In genomic region chr11:65644837-65645236, GRCh38 we compare ENCODE assay signal across 19 cellular contexts. TPM values are rescaled to one million over a fixed set of nuclear protein-coding genes. Genes with fewer than 3 reads are reported as not detected.
DNase-seq lines count a peak whose midpoint lies in the region; ATAC-seq, FAIRE-seq and TF ChIP-seq lines count a peak whose summit lies in the region.
"Had no signal": no experiment of that assay in that cellular context is flagged by ENCODE, and none has a peak within 500 bp of the region (broad histone marks: within the 10 kb centered on the region; RNA-seq: fewer than 3 reads in every experiment).

No MANE protein-coding gene starts in this region.

- no peak overlapping the region for H3K18ac ChIP-seq in H1 (ENCODE audit: extremely low read depth, low read length)

- H2BK5ac ChIP-seq in H1 (ENCODE audit: low read depth, low read length) = 0 out of 2 replicates have a peak overlapping the region, but pooled peaks have one; percentile 39

- H4K91ac ChIP-seq in H1 (replicated peaks; ENCODE audit: insufficient read length, low read length) = no peak overlapping the region

- no peaks in the 10 kb centered on the region for H3K9me3 Mint-ChIP-seq in CD8-positive, alpha-beta memory T cell
- no peaks in the 10 kb centered on the region for H3K9me3 Mint-ChIP-seq in IgD-negative memory B cell
- no peaks in the 10 kb centered on the region for H3K9me3 Mint-ChIP-seq in activated T-helper 1 cell treated with anti-CD3 and anti-CD28 coated beads, Interleukin-12 subunit alpha, Interleukin-12 subunit beta, Interleukin-2, Interleukin-4 antibody, amounts not matched to agents 30 ng/mL and 10 ng/mL and 1 ng/mL, durations not matched to agents 14 hours and 24 hours and 36 hours
- H3K9me3 Mint-ChIP-seq: CD4-positive, alpha-beta T cell; GM23338 had no signal

- no peak for TF ChIP-seq RAD21 in H1 (IDR thresholded peaks at IDR 0.05 in 1 of 2, conservative IDR thresholded peaks at IDR 0.05 in 1 of 2; ENCODE audit: low read depth in 2 of 2, low read length in 2 of 2)

- no peak overlapping the region for H4K5ac ChIP-seq in H1 (ENCODE audit: insufficient read length, low read depth, low read length)

- H3K4me1 ChIP-seq in CD8-positive, alpha-beta memory T cell (ENCODE audit: insufficient read depth, low read length) = peaks cover 41% of the 10 kb centered on the region
- peaks cover 0 to 21% (median 14%) of the 10 kb centered on the region in 4 experiments; a peak in 6 of 7 replicates for H3K4me1 ChIP-seq in H1 (replicated peaks in 1 of 4; ENCODE audit: control insufficient read depth in 3 of 4, insufficient read depth in 4 of 4, low read length in 3 of 4)
- H3K4me1 ChIP-seq in spleen = peaks cover 23 to 92% (median 59%) of the 10 kb centered on the region in 6 donors

- peaks cover 0 to 77% (median 9%) of the 10 kb centered on the region in 3 donors for H3K36me3 Mint-ChIP-seq in CD8-positive, alpha-beta memory T cell
- peaks cover 4% of the 10 kb centered on the region for H3K36me3 Mint-ChIP-seq in IgD-negative memory B cell
- H3K36me3 Mint-ChIP-seq in activated T-helper 1 cell treated with anti-CD3 and anti-CD28 coated beads, Interleukin-12 subunit alpha, Interleukin-12 subunit beta, Interleukin-2, Interleukin-4 antibody, amounts not matched to agents 30 ng/mL and 10 ng/mL and 1 ng/mL, durations not matched to agents 14 hours and 24 hours and 36 hours (ENCODE audit: low read depth) = peaks cover 31% of the 10 kb centered on the region

- no peak overlapping the region for H3K4me2 ChIP-seq in H1 (ENCODE audit: insufficient read depth in 1 of 2, low read depth in 2 of 2, low read length in 2 of 2)

- no peak overlapping the region for H4K8ac ChIP-seq in H1 (ENCODE audit: extremely low read depth, insufficient read depth, low read length)

- no peak overlapping the region for H2BK15ac ChIP-seq in H1 (ENCODE audit: low read length)

- H3K4me3 ChIP-seq in CD8-positive, alpha-beta memory T cell (ENCODE audit: low read length) = no peak overlapping the region
- H3K4me3 ChIP-seq in H1 (ENCODE audit: extremely low read depth in 1 of 4, insufficient read depth in 2 of 4, low read depth in 3 of 4, low read length in 4 of 4) (no peak overlapping the region), spleen (no peak overlapping the region)
- H3K4me3 ChIP-seq: GM23338 had no signal

- no peaks in the 10 kb centered on the region for H3K9me3 ChIP-seq in CD8-positive, alpha-beta memory T cell (ENCODE audit: low read length)
- H3K9me3 ChIP-seq in H1 (ENCODE audit: insufficient read depth in 2 of 2, low read depth in 1 of 2, low read length in 1 of 2) (no peaks in the 10 kb centered on the region), spleen (no peaks in the 10 kb centered on the region)

- no peak for TF ChIP-seq CTCF in H1 (IDR thresholded peaks at IDR 0.05; ENCODE audit: control extremely low read depth in 1 of 3, insufficient read depth in 1 of 3, low read depth in 1 of 3, low read length in 3 of 3)
- no peak for TF ChIP-seq CTCF in spleen (IDR thresholded peaks at IDR 0.05 in 8 of 11, conservative IDR thresholded peaks at IDR 0.05 in 3 of 11)

- no peak overlapping the region for H2BK12ac ChIP-seq in H1 (ENCODE audit: low read depth, low read length)

- POLR2A ChIA-PET in CD8-positive, alpha-beta memory T cell (lab: Charles Lee) = interaction anchor here (1.2 kb wide), 1 partner anchor 12 kb away, joined by 3 read pairs; no protein-coding TSS in a partner anchor
- POLR2A ChIA-PET in H1 (lab: Charles Lee; ENCODE audit: partially characterized antibody) = interaction anchor here (0.9 to 7.5 kb wide), 7 partner anchors 8 to 523 kb away, joined by 3 to 58 read pairs (median 5); partner anchors contain the start of genes FAU, MRPL49 and RELA

- intact Hi-C loops in spleen (cut with DNase I; ENCODE audit: low total_unique reads) = no loop called here
- intact Hi-C loops in activated T-helper 1 cell treated with anti-CD3 and anti-CD28 coated beads, Interleukin-12 subunit alpha, Interleukin-12 subunit beta, Interleukin-2, Interleukin-4 antibody, amounts not matched to agents 30 ng/mL and 10 ng/mL and 1 ng/mL, durations not matched to agents 14 hours and 24 hours and 36 hours (cut with micrococcal nuclease) = no loop called here

- peaks cover 0 to 13% of the 10 kb centered on the region in 2 experiments for H4K20me1 ChIP-seq in H1 (replicated peaks in 1 of 2; ENCODE audit: control insufficient read depth in 1 of 2, insufficient read depth in 2 of 2, low read length in 2 of 2)

- H3K27me3 ChIP-seq in CD8-positive, alpha-beta memory T cell (ENCODE audit: insufficient read depth, low read length, poor library complexity, severe bottlenecking) = no peaks in the 10 kb centered on the region
- H3K27me3 ChIP-seq in H1 (replicated peaks in 1 of 4; ENCODE audit: control insufficient read depth in 3 of 4, extremely low read depth in 1 of 4, insufficient read depth in 3 of 4, low read length in 3 of 4) (peaks cover 0 to 8% (median 2%) of the 10 kb centered on the region in 4 experiments; a peak in 3 of 7 replicates), spleen (replicated peaks in 1 of 7) (no peaks in the 10 kb centered on the region)

- H3K79me2 ChIP-seq in H1 (ENCODE audit: control insufficient read depth in 1 of 2, insufficient read depth in 2 of 2, low read length in 2 of 2) = no peaks in the 10 kb centered on the region

- peaks cover 0 to 3% of the 10 kb centered on the region in 2 donors for H3K27me3 Mint-ChIP-seq in CD8-positive, alpha-beta memory T cell
- no peaks in the 10 kb centered on the region for H3K27me3 Mint-ChIP-seq in IgD-negative memory B cell
- no peaks in the 10 kb centered on the region for H3K27me3 Mint-ChIP-seq in activated T-helper 1 cell treated with anti-CD3 and anti-CD28 coated beads, Interleukin-12 subunit alpha, Interleukin-12 subunit beta, Interleukin-2, Interleukin-4 antibody, amounts not matched to agents 30 ng/mL and 10 ng/mL and 1 ng/mL, durations not matched to agents 14 hours and 24 hours and 36 hours (ENCODE audit: insufficient read depth)
- H3K27me3 Mint-ChIP-seq: CD4-positive, alpha-beta T cell had no signal

- no peak overlapping the region for H3K9ac ChIP-seq in H1 (replicated peaks in 1 of 4; ENCODE audit: extremely low read depth in 1 of 4, low read depth in 3 of 4, low read length in 3 of 4)

- H3K23ac ChIP-seq in H1 (ENCODE audit: insufficient read length) = no peak overlapping the region

- no peak overlapping the region for H3K27ac ChIP-seq in CD8-positive, alpha-beta memory T cell (ENCODE audit: low read depth, low read length)
- H3K27ac ChIP-seq in H1 (ENCODE audit: low read depth, low read length) (no peak overlapping the region), spleen (peak overlapping the region in 3 of 8 donors; percentile 95 to 99 (median 99))

- H3K14ac ChIP-seq in H1 (ENCODE audit: insufficient read length) = no peak overlapping the region

- CTCF ChIA-PET in CD8-positive, alpha-beta memory T cell (lab: Charles Lee) = interaction anchor here (0.7 to 0.8 kb wide), 2 partner anchors 12 to 104 kb away, joined by 3 read pairs; no protein-coding TSS in a partner anchor
- CTCF ChIA-PET in H1 (lab: Charles Lee; ENCODE audit: partially characterized antibody) = interaction anchor here (0.8 to 1.9 kb wide), 5 partner anchors 11 to 98 kb away, joined by 3 to 4 read pairs (median 3); no protein-coding TSS in a partner anchor

- DNase-seq in CD8-positive, alpha-beta memory T cell = no peak
- DNase-seq in H1 (ENCODE audit: low read depth in 1 of 2, low spot score in 2 of 2) = no peak
- DNase-seq in spleen = peak; percentile 74
- no peak for DNase-seq in activated T-helper 1 cell treated with anti-CD3 and anti-CD28 coated beads, Interleukin-12 subunit alpha, Interleukin-12 subunit beta, Interleukin-2, Interleukin-4 antibody, amounts not matched to agents 30 ng/mL and 10 ng/mL and 1 ng/mL, durations not matched to agents 14 hours and 24 hours and 36 hours (ENCODE audit: low spot score)
- no peak for DNase-seq in DMS79 (lab: John Stamatoyannopoulos, UW)
- DNase-seq: ACHN; AML-193; CD4-positive, alpha-beta T cell; DMS79 treated with DMSO at 0.1 percent for 48 hours; Kasumi-1; MM.1S; NCI-H1092 treated with DMSO at 0.1 percent for 48 hours; NCI-H1694; NCI-H524 had no signal

- peak overlapping the region in 2 of 7 donors; percentile 54 to 86 for H3K4me3 Mint-ChIP-seq in CD8-positive, alpha-beta memory T cell
- H3K4me3 Mint-ChIP-seq in IgD-negative memory B cell = peak overlapping the region in 2 of 4 donors; percentile 39 to 85
- H3K4me3 Mint-ChIP-seq in activated T-helper 1 cell treated with anti-CD3 and anti-CD28 coated beads, Interleukin-12 subunit alpha, Interleukin-12 subunit beta, Interleukin-2, Interleukin-4 antibody, amounts not matched to agents 30 ng/mL and 10 ng/mL and 1 ng/mL, durations not matched to agents 14 hours and 24 hours and 36 hours = no peak overlapping the region

- no peak overlapping the region for H3K56ac ChIP-seq in H1 (replicated peaks; ENCODE audit: insufficient read length, low read depth, low read length)

- no peak for TF ChIP-seq POLR2A in H1 (IDR thresholded peaks at IDR 0.05; ENCODE audit: control extremely low read depth in 1 of 2, low read depth in 2 of 2, low read length in 2 of 2)
- no peak for TF ChIP-seq POLR2A in spleen (IDR thresholded peaks at IDR 0.05)

- WGBS in H1 (ENCODE audit: extremely low coverage in 1 of 2, insufficient coverage in 1 of 2, insufficient read length in 1 of 2, insufficient replicate concordance in 2 of 2, low coverage in 1 of 2, low lambda C conversion rate in 2 of 2, missing lambda C conversion rate in 1 of 2), 2 experiments = 88% methylated on average over 11 of the region's 11 CpGs; no CpG with 5 or more reads in 1 of the 2 experiments
- WGBS in spleen, 5 donors = 86 to 94% (median 89%) methylated on average over 8 to 11 of the region's 11 CpGs

- H3K4ac ChIP-seq in H1 (replicated peaks; ENCODE audit: insufficient read length, low read depth, low read length) = no peak overlapping the region

- no peak for ATAC-seq in HG02884 (IDR thresholded peaks at IDR 0.05; ENCODE audit: unreplicated experiment)
- ATAC-seq: Right ventricle myocardium inferior had no signal

- H2AK5ac ChIP-seq in H1 (ENCODE audit: low read depth, low read length) = no peak overlapping the region

- H2AFZ ChIP-seq in H1 (ENCODE audit: low read length) = no peak overlapping the region
- H2AFZ ChIP-seq: GM23338 had no signal

- peaks cover 23 to 40% (median 30%) of the 10 kb centered on the region in 3 donors for H3K4me1 Mint-ChIP-seq in CD8-positive, alpha-beta memory T cell
- H3K4me1 Mint-ChIP-seq in IgD-negative memory B cell = peaks cover 4 to 15% (median 5%) of the 10 kb centered on the region in 3 donors
- H3K4me1 Mint-ChIP-seq in activated T-helper 1 cell treated with anti-CD3 and anti-CD28 coated beads, Interleukin-12 subunit alpha, Interleukin-12 subunit beta, Interleukin-2, Interleukin-4 antibody, amounts not matched to agents 30 ng/mL and 10 ng/mL and 1 ng/mL, durations not matched to agents 14 hours and 24 hours and 36 hours (ENCODE audit: low read depth) = peaks cover 23% of the 10 kb centered on the region

- H3K36me3 ChIP-seq in CD8-positive, alpha-beta memory T cell (ENCODE audit: insufficient read depth, low read length) = peaks cover 53% of the 10 kb centered on the region
- H3K36me3 ChIP-seq in H1 (ENCODE audit: control insufficient read depth in 2 of 4, insufficient read depth in 4 of 4, low read length in 3 of 4) (no peaks in the 10 kb centered on the region; a peak in 1 of 8 replicates), spleen (peaks cover 10 to 92% (median 82%) of the 10 kb centered on the region in 6 donors)

- no peaks in the 10 kb centered on the region; the same call in 1 of the 2 replicates for H3K79me1 ChIP-seq in H1 (ENCODE audit: low read depth, low read length)

- peaks cover 11% of the 10 kb centered on the region; the same call in 1 of the 2 replicates for H3K23me2 ChIP-seq in H1 (ENCODE audit: low read depth, low read length)

- no peak overlapping the region for H2BK120ac ChIP-seq in H1 (replicated peaks; ENCODE audit: low read depth, low read length)

- H2BK20ac ChIP-seq in H1 (ENCODE audit: low read length) = no peak overlapping the region

- no peak for FAIRE-seq in H1 (lab: Jason Lieb, UNC)

- TF ChIP-seq EP300 in H1 (IDR thresholded peaks at IDR 0.05; ENCODE audit: borderline replicate concordance in 1 of 2, low read depth in 2 of 2, low read length in 2 of 2) = no peak

- peak overlapping the region in 5 of 8 donors; percentile 63 to 100 (median 82) for H3K27ac Mint-ChIP-seq in CD8-positive, alpha-beta memory T cell
- H3K27ac Mint-ChIP-seq in IgD-negative memory B cell = peak overlapping the region; percentile 31 to 98 (median 76)
- no peak overlapping the region for H3K27ac Mint-ChIP-seq in activated T-helper 1 cell treated with anti-CD3 and anti-CD28 coated beads, Interleukin-12 subunit alpha, Interleukin-12 subunit beta, Interleukin-2, Interleukin-4 antibody, amounts not matched to agents 30 ng/mL and 10 ng/mL and 1 ng/mL, durations not matched to agents 14 hours and 24 hours and 36 hours
- H3K27ac Mint-ChIP-seq: GM23338 had no signal

RNA-seq across cellular contexts. Expression of gene SIPA1, which starts 6.9 kb away (rescaled TPM):
- 100 to 1,000 TPM; 111 to 123 TPM for total RNA-seq in CD8-positive, alpha-beta memory T cell
- 335 TPM for polyA plus RNA-seq in CD8-positive, alpha-beta memory T cell
- 253 TPM for polyA plus RNA-seq in IgD-negative memory B cell
- 67.5 and 72.2 TPM in 2 replicates for total RNA-seq in H1 (2021; fragmentation: NEBNext Ultra II Directional; extraction: Animal tissue kit (Norgen Biotek cat#: 25700))
- 35.3 and 59.2 TPM in 2 replicates for polyA plus RNA-seq in H1 (2011; rRNA removed)
- 35.5 TPM for polyA plus RNA-seq in H1 (2011; cell fraction: cytosol; rRNA removed)
- polyA plus RNA-seq in H1 (2011; cell fraction: nucleus; rRNA removed) = 111 TPM
- 26.3 to 53.9 TPM (median 48.6 TPM) in 4 replicates for polyA plus RNA-seq in H1 (2012, experiment 1 of 2)
- polyA plus RNA-seq in H1 (2012, experiment 2 of 2) = 37.6 TPM
- polyA plus RNA-seq in H1 (2013, experiment 1 of 2) = 74.5 TPM
- 69.1 TPM for polyA plus RNA-seq in H1 (2013, experiment 2 of 2)
- polyA minus RNA-seq in H1 (2011; rRNA and poly(A)+ RNA removed) = 17.6 and 30.3 TPM in 2 replicates
- 39.3 TPM for polyA minus RNA-seq in H1 (2011; cell fraction: cytosol; rRNA and poly(A)+ RNA removed)
- polyA minus RNA-seq in H1 (2011; cell fraction: nucleus; rRNA and poly(A)+ RNA removed) = 48.9 TPM
- 100 to 1,000 TPM; 167 to 308 (median 255) TPM for total RNA-seq in spleen
- 100 to 1,000 TPM; 269 to 423 (median 327) TPM for polyA plus RNA-seq in spleen
- total RNA-seq in activated T-helper 1 cell treated with anti-CD3 and anti-CD28 coated beads, Interleukin-12 subunit alpha, Interleukin-12 subunit beta, Interleukin-2, Interleukin-4 antibody, amounts not matched to agents 30 ng/mL and 10 ng/mL and 1 ng/mL, durations not matched to agents 14 hours and 24 hours and 36 hours = 117 and 130 TPM in 2 replicates

RNA-seq across cellular contexts. Expression of gene RELA, which starts 17.9 kb away (rescaled TPM):
- total RNA-seq in CD8-positive, alpha-beta memory T cell = 10 to 100 TPM; 87.3 to 89.7 TPM
- 76.0 TPM for polyA plus RNA-seq in CD8-positive, alpha-beta memory T cell
- polyA plus RNA-seq in IgD-negative memory B cell = 66.7 TPM
- 25.5 and 27.5 TPM in 2 replicates for total RNA-seq in H1 (2021; fragmentation: NEBNext Ultra II Directional; extraction: Animal tissue kit (Norgen Biotek cat#: 25700))
- 21.9 and 28.8 TPM in 2 replicates for polyA plus RNA-seq in H1 (2011; rRNA removed)
- 13.3 TPM for polyA plus RNA-seq in H1 (2011; cell fraction: cytosol; rRNA removed)
- 67.2 TPM for polyA plus RNA-seq in H1 (2011; cell fraction: nucleus; rRNA removed)
- polyA plus RNA-seq in H1 (2012, experiment 1 of 2) = 22.2 to 30.9 TPM (median 25.1 TPM) in 4 replicates
- polyA plus RNA-seq in H1 (2012, experiment 2 of 2) = 24.7 TPM
- polyA plus RNA-seq in H1 (2013, experiment 1 of 2) = 23.9 TPM
- polyA plus RNA-seq in H1 (2013, experiment 2 of 2) = 22.6 TPM
- 20.0 and 30.6 TPM in 2 replicates for polyA minus RNA-seq in H1 (2011; rRNA and poly(A)+ RNA removed)
- polyA minus RNA-seq in H1 (2011; cell fraction: cytosol; rRNA and poly(A)+ RNA removed) = 13.8 TPM
- polyA minus RNA-seq in H1 (2011; cell fraction: nucleus; rRNA and poly(A)+ RNA removed) = 29.0 TPM
- total RNA-seq in spleen = 100 to 1,000 TPM in 1 of 7 donors, 10 to 100 TPM in 6; 68.2 to 115 (median 85.3) TPM
- polyA plus RNA-seq in spleen = 10 to 100 TPM; 25.8 to 43.0 (median 25.9) TPM
- total RNA-seq in activated T-helper 1 cell treated with anti-CD3 and anti-CD28 coated beads, Interleukin-12 subunit alpha, Interleukin-12 subunit beta, Interleukin-2, Interleukin-4 antibody, amounts not matched to agents 30 ng/mL and 10 ng/mL and 1 ng/mL, durations not matched to agents 14 hours and 24 hours and 36 hours = 102 and 104 TPM in 2 replicates

RNA-seq across cellular contexts. Expression of gene PCNX3, which starts 29.3 kb away (rescaled TPM):
- total RNA-seq in CD8-positive, alpha-beta memory T cell = 10 to 100 TPM; 46.4 to 53.1 TPM
- polyA plus RNA-seq in CD8-positive, alpha-beta memory T cell = 8.5 TPM
- polyA plus RNA-seq in IgD-negative memory B cell (6.8 TPM), H1 (2011; rRNA removed) (27.2 and 45.1 TPM in 2 replicates), spleen (10 to 100 TPM in 2 of 3 donors, 1 to 10 TPM in 1; 9.2 to 24.9 (median 17.7) TPM)
- total RNA-seq in H1 (2021; fragmentation: NEBNext Ultra II Directional; extraction: Animal tissue kit (Norgen Biotek cat#: 25700)) = 38.8 and 39.4 TPM in 2 replicates
- 17.7 TPM for polyA plus RNA-seq in H1 (2011; cell fraction: cytosol; rRNA removed)
- polyA plus RNA-seq in H1 (2011; cell fraction: nucleus; rRNA removed) = 108 TPM
- polyA plus RNA-seq in H1 (2012, experiment 1 of 2) = 19.0 to 39.6 TPM (median 33.1 TPM) in 4 replicates
- 28.8 TPM for polyA plus RNA-seq in H1 (2012, experiment 2 of 2)
- 26.5 TPM for polyA plus RNA-seq in H1 (2013, experiment 1 of 2)
- polyA plus RNA-seq in H1 (2013, experiment 2 of 2) = 26.0 TPM
- 26.2 and 30.5 TPM in 2 replicates for polyA minus RNA-seq in H1 (2011; rRNA and poly(A)+ RNA removed)
- 34.0 TPM for polyA minus RNA-seq in H1 (2011; cell fraction: cytosol; rRNA and poly(A)+ RNA removed)
- 46.0 TPM for polyA minus RNA-seq in H1 (2011; cell fraction: nucleus; rRNA and poly(A)+ RNA removed)
- 10 to 100 TPM; 38.6 to 51.3 (median 47.4) TPM for total RNA-seq in spleen
- total RNA-seq in activated T-helper 1 cell treated with anti-CD3 and anti-CD28 coated beads, Interleukin-12 subunit alpha, Interleukin-12 subunit beta, Interleukin-2, Interleukin-4 antibody, amounts not matched to agents 30 ng/mL and 10 ng/mL and 1 ng/mL, durations not matched to agents 14 hours and 24 hours and 36 hours = 55.0 and 55.2 TPM in 2 replicates

RNA-seq across cellular contexts. Expression of gene MAP3K11, which starts 30.8 kb away (rescaled TPM):
- total RNA-seq in CD8-positive, alpha-beta memory T cell = 10 to 100 TPM; 61.6 to 65.5 TPM
- 23.5 TPM for polyA plus RNA-seq in CD8-positive, alpha-beta memory T cell
- 26.5 TPM for polyA plus RNA-seq in IgD-negative memory B cell
- 44.6 and 48.4 TPM in 2 replicates for total RNA-seq in H1 (2021; fragmentation: NEBNext Ultra II Directional; extraction: Animal tissue kit (Norgen Biotek cat#: 25700))
- polyA plus RNA-seq in H1 (2011; rRNA removed) = 30.3 and 45.8 TPM in 2 replicates
- 27.4 TPM for polyA plus RNA-seq in H1 (2011; cell fraction: cytosol; rRNA removed)
- polyA plus RNA-seq in H1 (2011; cell fraction: nucleus; rRNA removed) = 44.3 TPM
- polyA plus RNA-seq in H1 (2012, experiment 1 of 2) = 33.6 to 39.5 TPM (median 37.5 TPM) in 4 replicates
- polyA plus RNA-seq in H1 (2012, experiment 2 of 2) = 31.2 TPM
- 28.0 TPM for polyA plus RNA-seq in H1 (2013, experiment 1 of 2)
- 25.0 TPM for polyA plus RNA-seq in H1 (2013, experiment 2 of 2)
- 17.7 and 26.1 TPM in 2 replicates for polyA minus RNA-seq in H1 (2011; rRNA and poly(A)+ RNA removed)
- polyA minus RNA-seq in H1 (2011; cell fraction: cytosol; rRNA and poly(A)+ RNA removed) = 28.2 TPM
- polyA minus RNA-seq in H1 (2011; cell fraction: nucleus; rRNA and poly(A)+ RNA removed) = 39.8 TPM
- total RNA-seq in spleen = 100 to 1,000 TPM in 3 of 7 donors, 10 to 100 TPM in 4; 93.5 to 158 (median 99.9) TPM
- polyA plus RNA-seq in spleen = 100 to 1,000 TPM in 1 of 3 donors, 10 to 100 TPM in 2; 29.4 to 109 (median 97.7) TPM
- total RNA-seq in activated T-helper 1 cell treated with anti-CD3 and anti-CD28 coated beads, Interleukin-12 subunit alpha, Interleukin-12 subunit beta, Interleukin-2, Interleukin-4 antibody, amounts not matched to agents 30 ng/mL and 10 ng/mL and 1 ng/mL, durations not matched to agents 14 hours and 24 hours and 36 hours = 103 and 106 TPM in 2 replicates

RNA-seq across cellular contexts. Expression of gene KCNK7, which starts 49.2 kb away (rescaled TPM):
- under 1 TPM; 0.59 to 0.64 TPM for total RNA-seq in CD8-positive, alpha-beta memory T cell
- polyA plus RNA-seq in CD8-positive, alpha-beta memory T cell = not detected
- polyA plus RNA-seq in IgD-negative memory B cell = not detected
- total RNA-seq in H1 (2021; fragmentation: NEBNext Ultra II Directional; extraction: Animal tissue kit (Norgen Biotek cat#: 25700)) = 0.42 and 1.0 TPM in 2 replicates
- 0.74 and 1.4 TPM in 2 replicates for polyA plus RNA-seq in H1 (2011; rRNA removed)
- polyA plus RNA-seq in H1 (2011; cell fraction: cytosol; rRNA removed) = 0.71 TPM
- 1.4 TPM for polyA plus RNA-seq in H1 (2011; cell fraction: nucleus; rRNA removed)
- 0.32 to 1.1 TPM (median 0.65 TPM) in 3 of 4 replicates, not detected in the other for polyA plus RNA-seq in H1 (2012, experiment 1 of 2)
- not detected for polyA plus RNA-seq in H1 (2012, experiment 2 of 2)
- polyA plus RNA-seq in H1 (2013, experiment 1 of 2) = 0.18 TPM
- 0.24 TPM for polyA plus RNA-seq in H1 (2013, experiment 2 of 2)
- 0.19 and 0.71 TPM in 2 replicates for polyA minus RNA-seq in H1 (2011; rRNA and poly(A)+ RNA removed)
- not detected for polyA minus RNA-seq in H1 (2011; cell fraction: cytosol; rRNA and poly(A)+ RNA removed)
- polyA minus RNA-seq in H1 (2011; cell fraction: nucleus; rRNA and poly(A)+ RNA removed) = 1.1 TPM
- 1 to 10 TPM in 4 of 7 donors, under 1 TPM in 3; 0.63 to 3.2 (median 1.1) TPM for total RNA-seq in spleen
- 1 to 10 TPM; 1.9 to 6.2 (median 2.9) TPM for polyA plus RNA-seq in spleen
- 1.6 and 2.0 TPM in 2 replicates for total RNA-seq in activated T-helper 1 cell treated with anti-CD3 and anti-CD28 coated beads, Interleukin-12 subunit alpha, Interleukin-12 subunit beta, Interleukin-2, Interleukin-4 antibody, amounts not matched to agents 30 ng/mL and 10 ng/mL and 1 ng/mL, durations not matched to agents 14 hours and 24 hours and 36 hours
- total RNA-seq: G401, GM23338 had no signal
